6 cellular contexts compared by ENCODE assay signal in genomic region chr14:91266276-91266675, GRCh38. TPM values are rescaled to one million over a fixed set of nuclear protein-coding genes. Genes with fewer than 3 reads are reported as not detected.
DNase-seq lines count a peak whose midpoint lies in the region; ATAC-seq, FAIRE-seq and TF ChIP-seq lines count a peak whose summit lies in the region.
"Not testable (repeated sequence)": the region's sequence is repeated elsewhere in the genome, so short reads cannot be mapped to it uniquely, and the experiment has no call there.

No MANE protein-coding gene starts in this region.

- not testable (repeated sequence) for TF ChIP-seq CTCF in CD4-positive, alpha-beta T cell (IDR thresholded peaks at IDR 0.05); RWPE1 (conservative IDR thresholded peaks at IDR 0.05; ENCODE audit: low read depth); K562 (IDR thresholded peaks at IDR 0.05 in 2 of 3, conservative IDR thresholded peaks at IDR 0.05 in 1 of 3; ENCODE audit: insufficient read depth in 2 of 3, low read depth in 1 of 3, low read length in 3 of 3)

- H3K36me3 Mint-ChIP-seq in CD4-positive, alpha-beta T cell (ENCODE audit: low read depth), result peaks cover 26% of the 10 kb centered on the region
- peaks cover 41% of the 10 kb centered on the region for H3K36me3 Mint-ChIP-seq in activated CD4-positive, alpha-beta T cell treated with anti-CD3 and anti-CD28 coated beads, Interleukin-2, amount 10 ng/mL, durations not matched to agents 7 days and 5 days (ENCODE audit: low read depth)
- H3K36me3 Mint-ChIP-seq in immature natural killer cell, result peaks cover 8 to 25% (median 13%) of the 10 kb centered on the region in 3 donors
- H3K36me3 Mint-ChIP-seq in natural killer cell treated with Interleukin-12 subunit alpha and Interleukin-12 subunit beta and Interleukin-15 and Interleukin-18, amount 100 ng/mL, for 72 hours, result not testable (repeated sequence)

- not testable (repeated sequence) for BruUV-seq in K562 (replicated peaks; lab: Mats Ljungman, UMichigan)

- H3K27me3 Mint-ChIP-seq in CD4-positive, alpha-beta T cell; activated CD4-positive, alpha-beta T cell treated with anti-CD3 and anti-CD28 coated beads, Interleukin-2, amount 10 ng/mL, durations not matched to agents 7 days and 5 days; natural killer cell treated with Interleukin-12 subunit alpha and Interleukin-12 subunit beta and Interleukin-15 and Interleukin-18, amount 100 ng/mL, for 72 hours: not testable (repeated sequence)
- peaks cover 30 to 52% (median 46%) of the 10 kb centered on the region in 3 donors for H3K27me3 Mint-ChIP-seq in immature natural killer cell (ENCODE audit: low read depth in 3 of 3)

- CTCF ChIA-PET in CD4-positive, alpha-beta T cell (lab: Charles Lee); RWPE1 (lab: Yijun Ruan, JAX); K562 (lab: Yijun Ruan, JAX; ENCODE audit: low intra/inter-chr PET ratio): not testable (repeated sequence)
- CTCF ChIA-PET in activated CD4-positive, alpha-beta T cell treated with anti-CD3 and anti-CD28 coated beads, Interleukin-2, amount 10 ng/mL, durations not matched to agents 7 days and 5 days (lab: Charles Lee), result interaction anchor here (1.8 kb wide), 1 partner anchor 15 kb away, joined by 9 read pairs; no protein-coding TSS in a partner anchor

- H3K4me1 ChIP-seq in K562 (replicated peaks in 1 of 2; ENCODE audit: control insufficient read depth in 2 of 2, insufficient read depth in 2 of 2, low read length in 2 of 2), result peaks cover 41 to 47% of the 10 kb centered on the region in 2 experiments

- H3K9me3 ChIP-seq in CD4-positive, alpha-beta T cell (ENCODE audit: control insufficient read depth, low read length); K562 (replicated peaks; ENCODE audit: control insufficient read depth, insufficient read depth, low read depth, low read length): not testable (repeated sequence)

- intact Hi-C loops in CD4-positive, alpha-beta T cell (cut with DNase I, micrococcal nuclease), result loop anchor here in 1 of 2 experiments (5.0 kb wide), 1 partner anchor 89 kb away; no protein-coding TSS in a partner anchor
- intact Hi-C loops in K562 (cut with micrococcal nuclease), result loop anchor here (5.0 kb wide), 1 partner anchor 64 kb away; no protein-coding TSS in a partner anchor

- not testable (repeated sequence) for H2AFZ ChIP-seq in K562 (ENCODE audit: low read depth, low read length)

- peak overlapping the region in 1 of 2 experiments; percentile 88; a peak in 2 of 4 replicates for H3K9ac ChIP-seq in K562 (ENCODE audit: insufficient read depth in 1 of 2, low read depth in 2 of 2, low read length in 2 of 2)

- H3K27ac Mint-ChIP-seq in CD4-positive, alpha-beta T cell, result peak overlapping the region; percentile 24
- H3K27ac Mint-ChIP-seq in activated CD4-positive, alpha-beta T cell treated with anti-CD3 and anti-CD28 coated beads, Interleukin-2, amount 10 ng/mL, durations not matched to agents 7 days and 5 days, result peak overlapping the region; percentile 20
- peak overlapping the region in 5 of 6 donors; percentile 7 to 68 (median 56) for H3K27ac Mint-ChIP-seq in immature natural killer cell
- H3K27ac Mint-ChIP-seq in natural killer cell treated with Interleukin-12 subunit alpha and Interleukin-12 subunit beta and Interleukin-15 and Interleukin-18, amount 100 ng/mL, for 72 hours, result peak overlapping the region; percentile 5 to 45

- not testable (repeated sequence) for TF ChIP-seq RAD21 in K562 (CRISPR knock-in tag; conservative IDR thresholded peaks at IDR 0.05 in 1 of 2, IDR thresholded peaks at IDR 0.05 in 1 of 2)

- H3K36me3 ChIP-seq in K562 (ENCODE audit: control insufficient read depth, insufficient read depth, low read length), result not testable (repeated sequence)

- not testable (repeated sequence) for TF ChIP-seq POLR2A in K562 (conservative IDR thresholded peaks at IDR 0.05)

- POLR2A ChIA-PET in CD4-positive, alpha-beta T cell (lab: Charles Lee), result interaction anchor here (1.0 to 2.4 kb wide), 2 partner anchors 15 to 22 kb away, joined by 4 to 14 read pairs; partner anchors contain the start of gene GPR68
- POLR2A ChIA-PET in RWPE1 (lab: Yijun Ruan, JAX; ENCODE audit: low non-redundant PET); activated CD4-positive, alpha-beta T cell treated with anti-CD3 and anti-CD28 coated beads, Interleukin-2, amount 10 ng/mL, durations not matched to agents 7 days and 5 days (lab: Charles Lee); K562 (lab: Yijun Ruan, JAX): not testable (repeated sequence)

- H4K20me1 ChIP-seq in K562 (replicated peaks; ENCODE audit: control insufficient read depth, insufficient read depth, low read length), result not testable (repeated sequence)

- H3K4me2 ChIP-seq in K562 (ENCODE audit: insufficient read depth, low read length), result peak overlapping the region; percentile 87; the same call in 1 of the 2 replicates

- H3K4me3 ChIP-seq in K562, result not testable (repeated sequence)

- peaks cover 52% of the 10 kb centered on the region for H3K4me1 Mint-ChIP-seq in CD4-positive, alpha-beta T cell (ENCODE audit: low read depth)
- peaks cover 55% of the 10 kb centered on the region for H3K4me1 Mint-ChIP-seq in activated CD4-positive, alpha-beta T cell treated with anti-CD3 and anti-CD28 coated beads, Interleukin-2, amount 10 ng/mL, durations not matched to agents 7 days and 5 days
- H3K4me1 Mint-ChIP-seq in immature natural killer cell, result peaks cover 50 to 58% of the 10 kb centered on the region in 2 donors
- H3K4me1 Mint-ChIP-seq in natural killer cell treated with Interleukin-12 subunit alpha and Interleukin-12 subunit beta and Interleukin-15 and Interleukin-18, amount 100 ng/mL, for 72 hours (ENCODE audit: low read depth in 2 of 2), result peaks cover 43 to 57% of the 10 kb centered on the region in 2 donors

- ATAC-seq in CD4-positive, alpha-beta T cell (ENCODE audit: poor library complexity); K562; natural killer cell treated with Interleukin-12 subunit alpha and Interleukin-12 subunit beta and Interleukin-15 and Interleukin-18, amount 100 ng/mL, for 72 hours: not testable (repeated sequence)

- not testable (repeated sequence) for H3K27ac ChIP-seq in CD4-positive, alpha-beta T cell (ENCODE audit: low read depth, low read length)
- peak overlapping the region; percentile 65 for H3K27ac ChIP-seq in RWPE1
- H3K27ac ChIP-seq in K562 (ENCODE audit: extremely low read depth, low read depth, low read length), result peak overlapping the region; percentile 84; the same call in 2 of the 3 replicates

- H3K79me2 ChIP-seq in K562 (ENCODE audit: control insufficient read depth, insufficient read depth, low read length), result peaks cover 31% of the 10 kb centered on the region

- not testable (repeated sequence) for H3K4me3 Mint-ChIP-seq in CD4-positive, alpha-beta T cell; activated CD4-positive, alpha-beta T cell treated with anti-CD3 and anti-CD28 coated beads, Interleukin-2, amount 10 ng/mL, durations not matched to agents 7 days and 5 days; natural killer cell treated with Interleukin-12 subunit alpha and Interleukin-12 subunit beta and Interleukin-15 and Interleukin-18, amount 100 ng/mL, for 72 hours
- peak overlapping the region in 2 of 5 donors; percentile 81 for H3K4me3 Mint-ChIP-seq in immature natural killer cell

- H3K27me3 ChIP-seq in CD4-positive, alpha-beta T cell (ENCODE audit: control insufficient read depth, insufficient read depth, low read length); K562 (ENCODE audit: control insufficient read depth in 2 of 2, insufficient read depth in 2 of 2, low read length in 2 of 2): not testable (repeated sequence)

- in situ Hi-C loops in K562 (cut with MboI), result not testable (repeated sequence)

- TF ChIP-seq EP300 in K562 (IDR thresholded peaks at IDR 0.05; ENCODE audit: low read length), result not testable (repeated sequence)

- not testable (repeated sequence) for H3K9me3 Mint-ChIP-seq in CD4-positive, alpha-beta T cell; activated CD4-positive, alpha-beta T cell treated with anti-CD3 and anti-CD28 coated beads, Interleukin-2, amount 10 ng/mL, durations not matched to agents 7 days and 5 days; immature natural killer cell; natural killer cell treated with Interleukin-12 subunit alpha and Interleukin-12 subunit beta and Interleukin-15 and Interleukin-18, amount 100 ng/mL, for 72 hours

- not testable (repeated sequence) for FAIRE-seq in K562 (lab: Jason Lieb, UNC)

- DNase-seq in CD4-positive, alpha-beta T cell; RWPE1 (ENCODE audit: low spot score); activated CD4-positive, alpha-beta T cell treated with anti-CD3 and anti-CD28 coated beads, Interleukin-2, amount 10 ng/mL, durations not matched to agents 7 days and 5 days; K562 (ENCODE audit: extremely low read depth in 1 of 4, low spot score in 3 of 4); immature natural killer cell: not testable (repeated sequence)
- DNase-seq in natural killer cell treated with Interleukin-12 subunit alpha and Interleukin-12 subunit beta and Interleukin-15 and Interleukin-18, amount 100 ng/mL, for 72 hours (ENCODE audit: low spot score), result peak; percentile 10

- WGBS in K562 (ENCODE audit: insufficient coverage, low coverage, missing lambda C conversion rate), result 73% methylated on average over 14 of the region's 15 CpGs

- not testable (repeated sequence) for H3K9me1 ChIP-seq in K562 (ENCODE audit: control insufficient read depth, insufficient read depth, low read length)

RNA-seq across cellular contexts. Expression of gene GPR68, which starts 21.8 kb away (rescaled TPM):
- 1 to 10 TPM; 2.8 to 2.9 TPM for total RNA-seq in CD4-positive, alpha-beta T cell
- total RNA-seq in activated CD4-positive, alpha-beta T cell treated with anti-CD3 and anti-CD28 coated beads, Interleukin-2, amount 10 ng/mL, durations not matched to agents 7 days and 5 days, result 10 to 100 TPM; 32.7 to 33.0 TPM
- 5.9 and 14.8 TPM in 2 replicates for total RNA-seq in K562 (2011; cell fraction: chromatin; rRNA removed; ENCODE audit: low replicate concordance)
- total RNA-seq in K562 (2011; cell fraction: nucleolus; rRNA removed), result 11.4 and 16.2 TPM in 2 replicates
- 8.6 and 12.0 TPM in 2 replicates for total RNA-seq in K562 (2011; cell fraction: nucleoplasm; rRNA removed)
- total RNA-seq in K562 (2014; rRNA removed) (7.4 and 7.9 TPM in 2 replicates), K562 (2014; rRNA removed; fragmentation: Illumina TruSeq; extraction: Trizol) (2.2 and 2.8 TPM in 2 replicates), K562 (2015; rRNA removed; fragmentation: Illumina TruSeq; extraction: Trizol) (2.4 and 2.7 TPM in 2 replicates), K562 (2021) (7.1 and 9.4 TPM in 2 replicates)
- polyA plus RNA-seq in K562 (2011; rRNA removed) (5.2 and 9.0 TPM in 2 replicates), K562 (2014; fragmentation: Illumina TruSeq; extraction: Trizol) (3.7 and 6.6 TPM in 2 replicates), K562 (2014; fragmentation: Nextera tagmentation; extraction: Ambion mirVana) (under 1 TPM; 0.41 to 0.53 TPM), K562 (2014; rRNA removed) (5.0 and 5.8 TPM in 2 replicates), immature natural killer cell (10 to 100 TPM; 19.0 to 40.4 (median 22.4) TPM)
- 16.0 and 35.2 TPM in 2 replicates for polyA plus RNA-seq in K562 (2011; cell fraction: cytosol; rRNA removed)
- 6.6 and 8.3 TPM in 2 replicates for polyA plus RNA-seq in K562 (2011; cell fraction: nucleus; rRNA removed)
- polyA plus RNA-seq in K562 (2012), result 5.9 and 17.3 TPM in 2 replicates
- 5.1 and 6.3 TPM in 2 replicates for polyA minus RNA-seq in K562 (2011; rRNA and poly(A)+ RNA removed)
- 8.9 and 9.6 TPM in 2 replicates for polyA minus RNA-seq in K562 (2011; cell fraction: cytosol; rRNA and poly(A)+ RNA removed)
- polyA minus RNA-seq in K562 (2011; cell fraction: nucleus; rRNA and poly(A)+ RNA removed), result 2.2 and 3.7 TPM in 2 replicates
- 10 to 100 TPM; 17.4 to 30.2 TPM for total RNA-seq in natural killer cell treated with Interleukin-12 subunit alpha and Interleukin-12 subunit beta and Interleukin-15 and Interleukin-18, amount 100 ng/mL, for 72 hours
